2 cellular contexts compared by ENCODE assay signal in the genomic region with DNA sequence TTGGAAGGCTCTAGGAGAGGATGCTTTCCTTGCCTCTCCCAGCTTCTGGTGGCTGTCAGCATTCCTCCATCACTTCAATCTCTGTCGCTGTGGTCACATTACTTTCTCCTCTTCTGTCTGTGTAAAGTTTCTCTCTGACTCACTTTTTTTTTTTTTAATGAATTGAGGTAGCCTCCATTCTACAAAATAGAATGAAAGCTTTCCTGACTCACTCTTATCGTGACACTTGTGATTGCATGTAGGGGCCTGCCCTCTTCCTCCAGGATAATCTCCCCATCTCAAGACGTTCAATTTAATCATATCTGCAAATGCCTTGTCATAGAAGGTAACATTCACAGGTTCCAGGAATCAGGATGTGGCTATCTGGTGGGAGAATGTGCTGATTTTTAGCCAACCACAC.
TF ChIP-seq lines count a peak whose summit lies in the region.

No MANE protein-coding gene starts in this region.

TF ChIP-seq in HCT116, 20 proteins besides CTCF, POLR2A, EP300 and RAD21 (continued from another document):
- 0 out of 2 replicates have a peak, but pooled peaks have one; percentile 18 for TF ChIP-seq FOSL1 (IDR thresholded peaks at IDR 0.05; ENCODE audit: low read depth)

TF ChIP-seq in SK-N-SH treated with all-trans-retinoic acid at 6 μM for 48 hours, 23 proteins besides CTCF, POLR2A, EP300 and RAD21 (continued from another document):
- TF ChIP-seq, protein P1, sequence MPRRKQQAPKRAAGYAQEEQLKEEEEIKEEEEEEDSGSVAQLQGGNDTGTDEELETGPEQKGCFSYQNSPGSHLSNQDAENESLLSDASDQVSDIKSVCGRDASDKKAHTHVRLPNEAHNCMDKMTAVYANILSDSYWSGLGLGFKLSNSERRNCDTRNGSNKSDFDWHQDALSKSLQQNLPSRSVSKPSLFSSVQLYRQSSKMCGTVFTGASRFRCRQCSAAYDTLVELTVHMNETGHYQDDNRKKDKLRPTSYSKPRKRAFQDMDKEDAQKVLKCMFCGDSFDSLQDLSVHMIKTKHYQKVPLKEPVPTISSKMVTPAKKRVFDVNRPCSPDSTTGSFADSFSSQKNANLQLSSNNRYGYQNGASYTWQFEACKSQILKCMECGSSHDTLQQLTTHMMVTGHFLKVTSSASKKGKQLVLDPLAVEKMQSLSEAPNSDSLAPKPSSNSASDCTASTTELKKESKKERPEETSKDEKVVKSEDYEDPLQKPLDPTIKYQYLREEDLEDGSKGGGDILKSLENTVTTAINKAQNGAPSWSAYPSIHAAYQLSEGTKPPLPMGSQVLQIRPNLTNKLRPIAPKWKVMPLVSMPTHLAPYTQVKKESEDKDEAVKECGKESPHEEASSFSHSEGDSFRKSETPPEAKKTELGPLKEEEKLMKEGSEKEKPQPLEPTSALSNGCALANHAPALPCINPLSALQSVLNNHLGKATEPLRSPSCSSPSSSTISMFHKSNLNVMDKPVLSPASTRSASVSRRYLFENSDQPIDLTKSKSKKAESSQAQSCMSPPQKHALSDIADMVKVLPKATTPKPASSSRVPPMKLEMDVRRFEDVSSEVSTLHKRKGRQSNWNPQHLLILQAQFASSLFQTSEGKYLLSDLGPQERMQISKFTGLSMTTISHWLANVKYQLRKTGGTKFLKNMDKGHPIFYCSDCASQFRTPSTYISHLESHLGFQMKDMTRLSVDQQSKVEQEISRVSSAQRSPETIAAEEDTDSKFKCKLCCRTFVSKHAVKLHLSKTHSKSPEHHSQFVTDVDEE (CRISPR knock-in tag; IDR thresholded peaks at IDR 0.05), result no peak
- TF ChIP-seq, protein P2, sequence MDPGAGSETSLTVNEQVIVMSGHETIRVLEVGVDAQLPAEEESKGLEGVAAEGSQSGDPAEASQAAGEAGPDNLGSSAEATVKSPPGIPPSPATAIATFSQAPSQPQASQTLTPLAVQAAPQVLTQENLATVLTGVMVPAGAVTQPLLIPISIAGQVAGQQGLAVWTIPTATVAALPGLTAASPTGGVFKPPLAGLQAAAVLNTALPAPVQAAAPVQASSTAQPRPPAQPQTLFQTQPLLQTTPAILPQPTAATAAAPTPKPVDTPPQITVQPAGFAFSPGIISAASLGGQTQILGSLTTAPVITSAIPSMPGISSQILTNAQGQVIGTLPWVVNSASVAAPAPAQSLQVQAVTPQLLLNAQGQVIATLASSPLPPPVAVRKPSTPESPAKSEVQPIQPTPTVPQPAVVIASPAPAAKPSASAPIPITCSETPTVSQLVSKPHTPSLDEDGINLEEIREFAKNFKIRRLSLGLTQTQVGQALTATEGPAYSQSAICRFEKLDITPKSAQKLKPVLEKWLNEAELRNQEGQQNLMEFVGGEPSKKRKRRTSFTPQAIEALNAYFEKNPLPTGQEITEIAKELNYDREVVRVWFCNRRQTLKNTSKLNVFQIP (CRISPR knock-in tag; IDR thresholded peaks at IDR 0.05; ENCODE audit: borderline replicate concordance, low read depth), result no peak
- TF ChIP-seq CSDC2 (CRISPR knock-in tag; IDR thresholded peaks at IDR 0.05) (no peak), ZC3H10 (CRISPR knock-in tag; IDR thresholded peaks at IDR 0.05) (no peak), ZFP30 (CRISPR knock-in tag; IDR thresholded peaks at IDR 0.05) (no peak)
TF ChIP-seq in SK-N-SH treated with all-trans-retinoic acid at 6 μM for 48 hours: peak in this region for 0.
